Comparison of ENCODE assay signal across 22 cellular contexts in the genomic region with DNA sequence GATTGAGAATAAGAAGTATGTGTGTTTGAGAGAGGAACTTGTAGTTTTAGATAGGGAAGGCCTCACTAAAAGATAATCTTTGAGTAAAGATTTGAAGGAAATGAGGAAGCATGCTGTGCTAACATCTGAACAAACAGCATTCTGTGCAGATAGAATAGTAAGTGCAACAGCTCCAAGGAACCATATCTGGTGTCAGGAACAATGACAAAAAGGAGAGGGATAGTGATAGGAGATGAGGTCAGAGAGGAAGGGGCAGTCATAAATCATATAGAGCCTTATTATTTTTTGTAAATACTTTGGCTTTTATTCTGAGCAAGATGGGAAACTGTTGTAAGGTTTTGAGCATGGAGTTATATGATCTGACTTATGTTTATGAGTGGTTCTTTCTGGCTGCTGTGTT. TPM values are rescaled to one million over a fixed set of nuclear protein-coding genes. Genes with fewer than 3 reads are reported as not detected.
DNase-seq lines count a peak whose midpoint lies in the region; TF ChIP-seq lines count a peak whose summit lies in the region.
"Had no signal": no experiment of that assay in that cellular context is flagged by ENCODE, and none has a peak within 500 bp of the region (broad histone marks: within the 10 kb centered on the region; RNA-seq: fewer than 3 reads in every experiment).

No MANE protein-coding gene starts in this region.

- H4K20me1 ChIP-seq in OCI-LY7 (ENCODE audit: insufficient read depth, low read length), result peaks cover 22% of the 10 kb centered on the region

- DNase-seq in NCI-H146 (lab: John Stamatoyannopoulos, UW), result peak; percentile 21
- no peak for DNase-seq in NCI-H146 treated with DMSO at 0.1 percent for 48 hours (lab: John Stamatoyannopoulos, UW; ENCODE audit: unreplicated experiment)
- no peak for DNase-seq in OCI-LY7 (ENCODE audit: low spot score)
- DNase-seq in adipocyte (ENCODE audit: low read depth), result no peak
- DNase-seq in SHP77 (lab: John Stamatoyannopoulos, UW), result no peak
- no peak for DNase-seq in progenitor cell of endocrine pancreas (ENCODE audit: low spot score, unreplicated experiment)
- DNase-seq in HPDE6-E6E7 (ENCODE audit: extremely low spot score), result no peak
- DNase-seq: 8988T; CD4-positive, CD25-positive, alpha-beta regulatory T cell; HCEC 1CT; Karpas-422; NCI-H1694 treated with DMSO at 0.1 percent for 48 hours; NCI-H2171; NCI-H345; NCI-H510A treated with DMSO at 0.1 percent for 48 hours; NCI-H748 treated with DMSO at 0.1 percent for 48 hours; NK-92 treated with Interleukin-12 subunit alpha and Interleukin-12 subunit beta, amount 100 ng/mL, for 24 hours; SIG-M5; SK-N-SH had no signal

- H3K79me2 ChIP-seq in OCI-LY7 (ENCODE audit: insufficient read depth, low read depth, low read length), result peaks cover 85% of the 10 kb centered on the region

- peak overlapping the region; percentile 13 for H3K9ac ChIP-seq in adipocyte (ENCODE audit: low read length)
- H3K9ac ChIP-seq: BLaER1, SK-N-SH had no signal

- no TSS peak for BruUV-seq in OCI-LY7 (replicated peaks; lab: Mats Ljungman, UMichigan)

- no peaks in the 10 kb centered on the region for H3K9me3 ChIP-seq in OCI-LY7 (ENCODE audit: low read length)
- no peaks in the 10 kb centered on the region for H3K9me3 ChIP-seq in adipocyte (ENCODE audit: control insufficient read depth, low read length)
- H3K9me3 ChIP-seq: BLaER1, SK-N-SH had no signal

- peaks cover 16% of the 10 kb centered on the region for H3K4me1 Mint-ChIP-seq in progenitor cell of endocrine pancreas (ENCODE audit: low read depth)

- H3K36me3 Mint-ChIP-seq in progenitor cell of endocrine pancreas (ENCODE audit: insufficient read depth), result peaks cover 2% of the 10 kb centered on the region

- intact Hi-C loops in OCI-LY7 (cut with micrococcal nuclease; ENCODE audit: unreplicated experiment), result loop anchor here (5.0 kb wide), 1 partner anchor 497 kb away; a partner anchor contains a TSS

- H3K4me1 ChIP-seq in OCI-LY7 (ENCODE audit: insufficient read depth, low read length, poor library complexity, severe bottlenecking) (peaks cover 27% of the 10 kb centered on the region), adipocyte (ENCODE audit: control insufficient read depth, insufficient read depth, low read length) (peaks cover 29% of the 10 kb centered on the region)

- peaks cover 51% of the 10 kb centered on the region for H3K36me3 ChIP-seq in OCI-LY7 (ENCODE audit: insufficient read depth, low read length)
- H3K36me3 ChIP-seq in adipocyte (ENCODE audit: control insufficient read depth, insufficient read depth, low read length, severe bottlenecking), result no peaks in the 10 kb centered on the region

- H3K4me3 ChIP-seq in OCI-LY7 (ENCODE audit: low read depth, low read length, poor library complexity, severe bottlenecking) (no peak overlapping the region), adipocyte (ENCODE audit: low read length) (no peak overlapping the region)
- H3K4me3 ChIP-seq: BLaER1 had no signal

- POLR2A ChIA-PET in OCI-LY7 (lab: Charles Lee), result no interaction called here

- CTCF ChIA-PET in OCI-LY7 (lab: Charles Lee; ENCODE audit: unreplicated experiment), result no interaction called here

- no peak overlapping the region for H3K4me3 Mint-ChIP-seq in progenitor cell of endocrine pancreas (ENCODE audit: low read depth)

- H3K27ac Mint-ChIP-seq in progenitor cell of endocrine pancreas, result no peak overlapping the region
- H3K27ac Mint-ChIP-seq: CD4-positive, CD25-positive, alpha-beta regulatory T cell had no signal

- no peaks in the 10 kb centered on the region for H3K27me3 Mint-ChIP-seq in progenitor cell of endocrine pancreas

- H3K27ac ChIP-seq in OCI-LY7 (ENCODE audit: low read depth, low read length, poor library complexity, severe bottlenecking), result no peak overlapping the region
- H3K27ac ChIP-seq: BLaER1, HL-60, RWPE1 had no signal

- H3K4me2 ChIP-seq in OCI-LY7 (ENCODE audit: low read length), result peak overlapping the region; percentile 18; the same call in 1 of the 2 replicates
- H3K4me2 ChIP-seq: BLaER1, SK-N-SH had no signal

- no peaks in the 10 kb centered on the region for H3K9me2 ChIP-seq in OCI-LY7 (ENCODE audit: insufficient read depth, low read length)
- H3K9me2 ChIP-seq: SK-N-SH had no signal

- no peak for TF ChIP-seq CTCF in OCI-LY7 (conservative IDR thresholded peaks at IDR 0.05; ENCODE audit: low read length)
- no peak for TF ChIP-seq CTCF in progenitor cell of endocrine pancreas (IDR thresholded peaks at IDR 0.05; ENCODE audit: unreplicated experiment)

- H3K9me3 Mint-ChIP-seq in progenitor cell of endocrine pancreas (ENCODE audit: low read depth), result no peaks in the 10 kb centered on the region
- H3K9me3 Mint-ChIP-seq: CD4-positive, CD25-positive, alpha-beta regulatory T cell had no signal

- no peaks in the 10 kb centered on the region for H3K27me3 ChIP-seq in adipocyte (replicated peaks; ENCODE audit: control insufficient read depth, insufficient read depth, low read length)
- H3K27me3 ChIP-seq: BLaER1 had no signal

- H2AFZ ChIP-seq in OCI-LY7 (ENCODE audit: low read length), result no peak overlapping the region

RNA-seq across cellular contexts. Expression of a gene that starts 3.8 kb away (rescaled TPM):
- 34.0 and 48.9 TPM in 2 replicates for total RNA-seq in OCI-LY7 (2014; rRNA removed; shearing (Covaris generic))
- total RNA-seq in OCI-LY7 (2022) (91.8 and 94.4 TPM in 2 replicates), progenitor cell of endocrine pancreas (48.9 and 57.1 TPM in 2 replicates)

RNA-seq across cellular contexts. Expression of a gene that starts 6.7 kb away (rescaled TPM):
- total RNA-seq in OCI-LY7 (2014; rRNA removed; shearing (Covaris generic)), result 17.9 and 20.1 TPM in 2 replicates
- total RNA-seq in OCI-LY7 (2022), result 20.6 and 25.6 TPM in 2 replicates
- total RNA-seq in progenitor cell of endocrine pancreas, result 21.9 and 24.2 TPM in 2 replicates
